In genomic region chr1:156860639-156861423, GRCh38 we compare ENCODE assay signal across 1 cellular context.
TF ChIP-seq lines count a peak whose summit lies in the region.

Gene NTRK1 (plus strand): TSS chr1:156860865. CDS start chr1:156860935, 70 bp downstream.

TF ChIP-seq in GM23338, 12 proteins besides CTCF, POLR2A, EP300 and RAD21 (continued from another document):
- TF ChIP-seq REST (IDR thresholded peaks at IDR 0.05; ENCODE audit: unreplicated experiment) (no peak), ETS1 (IDR thresholded peaks at IDR 0.05) (no peak), EZH2 (IDR thresholded peaks at IDR 0.05; ENCODE audit: low read depth, unreplicated experiment) (peak; percentile 49), CREB1 (CRISPR knock-in tag; IDR thresholded peaks at IDR 0.05; ENCODE audit: low read depth) (no peak), POLR2AphosphoS5 (IDR thresholded peaks at IDR 0.05; ENCODE audit: low read depth) (no peak), ZNF114 (CRISPR knock-in tag; IDR thresholded peaks at IDR 0.05) (no peak)
